ENCODE assay signal across 22 cellular contexts in genomic region chr17:76134911-76135809, GRCh38. TPM values are rescaled to one million over a fixed set of nuclear protein-coding genes. Genes with fewer than 3 reads are reported as not detected.
A peak's percentile ranks its signal among the peaks of the same experiment; 100 is the strongest.
DNase-seq lines count a peak whose midpoint lies in the region; ATAC-seq, FAIRE-seq and TF ChIP-seq lines count a peak whose summit lies in the region.
"Had no signal": no experiment of that assay in that cellular context is flagged by ENCODE, and none has a peak within 500 bp of the region (broad histone marks: within the 10 kb centered on the region; RNA-seq: fewer than 3 reads in every experiment).

No MANE protein-coding gene starts in this region.

- H3K27ac Mint-ChIP-seq in activated CD4-positive, alpha-beta T cell treated with anti-CD3 and anti-CD28 coated beads, Interleukin-2, amount 10 ng/mL, durations not matched to agents 7 days and 5 days, result peak overlapping the region; percentile 43
- H3K27ac Mint-ChIP-seq in endothelial cell (ENCODE audit: unreplicated experiment), result no peak overlapping the region

- H4K91ac ChIP-seq in neuronal stem cell (ENCODE audit: low read depth, low read length, poor library complexity), result peak overlapping the region; percentile 83

- ATAC-seq in GM18909 (IDR thresholded peaks at IDR 0.05; ENCODE audit: poor library complexity, unreplicated experiment), result no peak
- ATAC-seq: Panc1 had no signal

- H4K20me1 ChIP-seq in OCI-LY7 (ENCODE audit: insufficient read depth, low read length), result no peaks in the 10 kb centered on the region

- H3K4me1 ChIP-seq in OCI-LY7 (ENCODE audit: insufficient read depth, low read length, poor library complexity, severe bottlenecking) (peaks cover 22% of the 10 kb centered on the region), neuronal stem cell (ENCODE audit: control insufficient read depth in 2 of 2, insufficient read depth in 1 of 2, low read depth in 1 of 2, low read length in 2 of 2) (peaks cover 57% of the 10 kb centered on the region in 2 donors)
- H3K4me1 ChIP-seq: uterus had no signal

- H3K79me1 ChIP-seq in neuronal stem cell (ENCODE audit: low read depth, low read length), result peaks cover 3% of the 10 kb centered on the region

- POLR2A ChIA-PET in activated CD4-positive, alpha-beta T cell treated with anti-CD3 and anti-CD28 coated beads, Interleukin-2, amount 10 ng/mL, durations not matched to agents 7 days and 5 days (lab: Charles Lee), result no interaction called here
- POLR2A ChIA-PET in OCI-LY7 (lab: Charles Lee), result no interaction called here

- peak overlapping the region; percentile 19 for H2BK5ac ChIP-seq in neuronal stem cell (ENCODE audit: low read length)

- H3K4me3 Mint-ChIP-seq in activated CD4-positive, alpha-beta T cell treated with anti-CD3 and anti-CD28 coated beads, Interleukin-2, amount 10 ng/mL, durations not matched to agents 7 days and 5 days, result no peak overlapping the region
- peak overlapping the region; percentile 18 for H3K4me3 Mint-ChIP-seq in endothelial cell (ENCODE audit: unreplicated experiment)

- peak overlapping the region; percentile 51 for H3K14ac ChIP-seq in neuronal stem cell (ENCODE audit: low read length)

- H2BK12ac ChIP-seq in neuronal stem cell (ENCODE audit: low read length), result peak overlapping the region; percentile 92

- H2AFZ ChIP-seq in OCI-LY7 (ENCODE audit: low read length), result peak overlapping the region; percentile 74
- peak overlapping the region; percentile 56 for H2AFZ ChIP-seq in neuronal stem cell (ENCODE audit: low read length)
- H2AFZ ChIP-seq: GM23248 had no signal

- TF ChIP-seq CTCF in OCI-LY7 (conservative IDR thresholded peaks at IDR 0.05; ENCODE audit: low read length) (no peak), endothelial cell (IDR thresholded peaks at IDR 0.05; ENCODE audit: unreplicated experiment) (no peak)

- intact Hi-C loops in OCI-LY7 (cut with micrococcal nuclease; ENCODE audit: unreplicated experiment), result no loop called here

- peaks cover 9% of the 10 kb centered on the region for H3K27me3 Mint-ChIP-seq in activated CD4-positive, alpha-beta T cell treated with anti-CD3 and anti-CD28 coated beads, Interleukin-2, amount 10 ng/mL, durations not matched to agents 7 days and 5 days
- H3K27me3 Mint-ChIP-seq in endothelial cell (ENCODE audit: unreplicated experiment), result peaks cover 20% of the 10 kb centered on the region

- peaks cover 25% of the 10 kb centered on the region for H3K4me1 Mint-ChIP-seq in activated CD4-positive, alpha-beta T cell treated with anti-CD3 and anti-CD28 coated beads, Interleukin-2, amount 10 ng/mL, durations not matched to agents 7 days and 5 days
- H3K4me1 Mint-ChIP-seq in endothelial cell (ENCODE audit: unreplicated experiment), result peaks cover 35% of the 10 kb centered on the region

- H3K9me2 ChIP-seq in OCI-LY7 (ENCODE audit: insufficient read depth, low read length), result no peaks in the 10 kb centered on the region

- no peak overlapping the region for H4K8ac ChIP-seq in neuronal stem cell (ENCODE audit: low read depth, low read length)

- H3K79me2 ChIP-seq in OCI-LY7 (ENCODE audit: insufficient read depth, low read depth, low read length), result no peaks in the 10 kb centered on the region

- no peak for DNase-seq in activated CD4-positive, alpha-beta T cell treated with anti-CD3 and anti-CD28 coated beads, Interleukin-2, amount 10 ng/mL, durations not matched to agents 7 days and 5 days
- DNase-seq in activated CD4-positive, alpha-beta T cell treated with anti-CD3 and anti-CD28 coated beads for 4 hours, result no peak
- no peak for DNase-seq in OCI-LY7 (ENCODE audit: low spot score)
- no peak for DNase-seq in endothelial cell (ENCODE audit: low spot score)
- no peak for DNase-seq in neuronal stem cell (ENCODE audit: low spot score)
- no peak for DNase-seq in kidney glomerular epithelial cell (lab: John Stamatoyannopoulos, UW)
- no peak for DNase-seq in HTR-8/SVneo (ENCODE audit: insufficient read length, low spot score)
- DNase-seq: 8988T, activated T-cell treated with anti-CD3 and anti-CD28 coated beads for 4 hours, COR-L47, dermis blood vessel endothelial cell, GM23248, NCI-H1417 treated with DMSO at 0.1 percent for 48 hours, NCI-H446 treated with DMSO at 0.1 percent for 48 hours, occipital lobe, SW 1271, uterus had no signal

- no peak overlapping the region for H3K23ac ChIP-seq in neuronal stem cell (ENCODE audit: low read depth, low read length, poor library complexity)

- H3K9ac ChIP-seq in neuronal stem cell (ENCODE audit: low read depth, low read length, poor library complexity), result peak overlapping the region; percentile 75
- H3K9ac ChIP-seq: GM23248 had no signal

- H3K4ac ChIP-seq in neuronal stem cell (ENCODE audit: low read length), result peak overlapping the region; percentile 48

- WGBS in neuronal stem cell (ENCODE audit: extremely low coverage in 2 of 2, insufficient read length in 2 of 2, insufficient replicate concordance in 1 of 2), 2 donors, result no CpG with 5 or more reads among the region's 22 CpGs

- H2BK15ac ChIP-seq in neuronal stem cell (ENCODE audit: low read length), result peak overlapping the region; percentile 99

- H3K36me3 Mint-ChIP-seq in activated CD4-positive, alpha-beta T cell treated with anti-CD3 and anti-CD28 coated beads, Interleukin-2, amount 10 ng/mL, durations not matched to agents 7 days and 5 days (ENCODE audit: low read depth), result no peaks in the 10 kb centered on the region
- peaks cover 4% of the 10 kb centered on the region for H3K36me3 Mint-ChIP-seq in endothelial cell (ENCODE audit: low read depth, unreplicated experiment)

- H2AK5ac ChIP-seq in neuronal stem cell (ENCODE audit: low read depth, low read length), result peak overlapping the region; percentile 99

- H3K4me3 ChIP-seq in OCI-LY7 (ENCODE audit: low read depth, low read length, poor library complexity, severe bottlenecking) (no peak overlapping the region), neuronal stem cell (ENCODE audit: low read length in 2 of 2) (no peak overlapping the region)
- H3K4me3 ChIP-seq: GM23248, lung, uterus had no signal

- peak overlapping the region; percentile 45 for H3K4me2 ChIP-seq in OCI-LY7 (ENCODE audit: low read length)
- H3K4me2 ChIP-seq in neuronal stem cell (ENCODE audit: insufficient read depth, low read length, poor library complexity, severe bottlenecking), result peak overlapping the region; percentile 24

- H2BK120ac ChIP-seq in neuronal stem cell (ENCODE audit: low read depth, low read length), result peak overlapping the region; percentile 74

- CTCF ChIA-PET in activated CD4-positive, alpha-beta T cell treated with anti-CD3 and anti-CD28 coated beads, Interleukin-2, amount 10 ng/mL, durations not matched to agents 7 days and 5 days (lab: Charles Lee), result interaction anchor here (0.7 to 4.5 kb wide), 3 partner anchors 11 to 145 kb away, joined by 5 to 21 read pairs (median 9); no protein-coding TSS in a partner anchor
- CTCF ChIA-PET in OCI-LY7 (lab: Charles Lee; ENCODE audit: unreplicated experiment), result no interaction called here

- H3K36me3 ChIP-seq in OCI-LY7 (ENCODE audit: insufficient read depth, low read length), result no peaks in the 10 kb centered on the region
- no peaks in the 10 kb centered on the region for H3K36me3 ChIP-seq in neuronal stem cell (replicated peaks in 1 of 2; ENCODE audit: control insufficient read depth in 2 of 2, insufficient read depth in 2 of 2, low read length in 2 of 2)
- H3K36me3 ChIP-seq: uterus had no signal

- H3K18ac ChIP-seq in neuronal stem cell (ENCODE audit: low read length), result peak overlapping the region; percentile 96

- H3K27ac ChIP-seq in OCI-LY7 (ENCODE audit: low read depth, low read length, poor library complexity, severe bottlenecking) (no peak overlapping the region), neuronal stem cell (replicated peaks; ENCODE audit: low read length) (no peak overlapping the region)
- H3K27ac ChIP-seq: GM23248, uterus, VCaP had no signal

- H3K9me3 Mint-ChIP-seq in activated CD4-positive, alpha-beta T cell treated with anti-CD3 and anti-CD28 coated beads, Interleukin-2, amount 10 ng/mL, durations not matched to agents 7 days and 5 days, result no peaks in the 10 kb centered on the region
- no peaks in the 10 kb centered on the region for H3K9me3 Mint-ChIP-seq in endothelial cell (ENCODE audit: unreplicated experiment)

- no TSS peak for BruUV-seq in OCI-LY7 (replicated peaks; lab: Mats Ljungman, UMichigan)

- no peaks in the 10 kb centered on the region for H3K9me3 ChIP-seq in OCI-LY7 (ENCODE audit: low read length)
- peaks cover 0 to 6% of the 10 kb centered on the region in 2 donors for H3K9me3 ChIP-seq in neuronal stem cell (replicated peaks in 1 of 2; ENCODE audit: control insufficient read depth in 2 of 2, insufficient read depth in 1 of 2, low read depth in 1 of 2, low read length in 2 of 2)
- H3K9me3 ChIP-seq: uterus had no signal

- FAIRE-seq in HTR-8/SVneo (lab: Jason Lieb, UNC), result no peak

- H3K27me3 ChIP-seq in neuronal stem cell (ENCODE audit: control insufficient read depth in 3 of 3, insufficient read depth in 3 of 3, low read depth in 1 of 3, low read length in 3 of 3), result peaks cover 0 to 65% (median 12%) of the 10 kb centered on the region in 3 experiments

RNA-seq across cellular contexts. Expression of gene FOXJ1, which starts 5.9 kb away (rescaled TPM):
- under 1 TPM; 0.20 to 0.48 TPM for total RNA-seq in activated CD4-positive, alpha-beta T cell treated with anti-CD3 and anti-CD28 coated beads, Interleukin-2, amount 10 ng/mL, durations not matched to agents 7 days and 5 days
- total RNA-seq in OCI-LY7 (2014; rRNA removed; shearing (Covaris generic)), result not detected in 2 replicates
- total RNA-seq in OCI-LY7 (2022) (not detected in 2 replicates), endothelial cell (ENCODE audit: unreplicated experiment) (2.1 TPM)
- polyA plus RNA-seq in neuronal stem cell (2013, experiment 1 of 2), result 1.5 TPM
- 1.5 TPM for polyA plus RNA-seq in neuronal stem cell (2013, experiment 2 of 2)
- total RNA-seq: aorta, dermis blood vessel endothelial cell, GM23248 had no signal
- polyA plus RNA-seq: aorta, GM23248 had no signal

RNA-seq across cellular contexts. Expression of gene EXOC7, which starts 31.6 kb away (rescaled TPM):
- total RNA-seq in activated CD4-positive, alpha-beta T cell treated with anti-CD3 and anti-CD28 coated beads, Interleukin-2, amount 10 ng/mL, durations not matched to agents 7 days and 5 days, result 100 to 1,000 TPM; 140 to 147 TPM
- 118 and 122 TPM in 2 replicates for total RNA-seq in OCI-LY7 (2014; rRNA removed; shearing (Covaris generic))
- total RNA-seq in OCI-LY7 (2022) (173 and 175 TPM in 2 replicates), endothelial cell (ENCODE audit: unreplicated experiment) (183 TPM)
- polyA plus RNA-seq in neuronal stem cell (2013, experiment 1 of 2), result 50.4 TPM
- 47.0 TPM for polyA plus RNA-seq in neuronal stem cell (2013, experiment 2 of 2)

RNA-seq across cellular contexts. Expression of gene ZACN, which starts 56.2 kb away (rescaled TPM):
- under 1 TPM in 1 of 2 experiments, not detected in 1; 0.27 TPM for total RNA-seq in activated CD4-positive, alpha-beta T cell treated with anti-CD3 and anti-CD28 coated beads, Interleukin-2, amount 10 ng/mL, durations not matched to agents 7 days and 5 days
- total RNA-seq in OCI-LY7 (2014; rRNA removed; shearing (Covaris generic)), result 0.76 TPM in 1 of 2 replicates, not detected in the other
- total RNA-seq in OCI-LY7 (2022), result 0.33 and 1.2 TPM in 2 replicates
- not detected for total RNA-seq in endothelial cell (ENCODE audit: unreplicated experiment)
- not detected for polyA plus RNA-seq in neuronal stem cell (2013, experiment 1 of 2)
- polyA plus RNA-seq in neuronal stem cell (2013, experiment 2 of 2), result not detected
- total RNA-seq: aorta, dermis blood vessel endothelial cell, GM23248, occipital lobe, uterus had no signal
